ENCODE assay signal across 18 cellular contexts in the genomic region with DNA sequence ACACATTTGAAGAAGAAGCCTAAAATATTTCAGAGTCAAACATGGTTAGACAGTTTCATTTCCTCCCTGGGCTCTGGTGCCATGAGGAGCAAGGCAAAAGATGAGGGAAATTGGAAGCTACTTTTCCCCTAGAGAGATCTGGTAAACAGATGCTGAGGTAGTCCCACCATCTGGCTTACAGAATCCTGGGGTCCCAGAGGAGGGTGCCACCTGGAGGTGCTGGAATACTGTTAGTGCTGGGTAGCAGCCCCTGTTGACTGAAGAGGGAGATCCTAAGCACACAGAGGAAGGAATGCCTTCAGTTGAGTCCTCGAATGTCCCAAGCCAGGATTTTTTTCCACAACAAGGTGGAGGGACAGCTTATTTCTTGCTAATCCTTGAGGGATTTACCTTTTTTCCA.
DNase-seq lines count a peak whose midpoint lies in the region; ATAC-seq and TF ChIP-seq lines count a peak whose summit lies in the region.
"Had no signal": no experiment of that assay in that cellular context is flagged by ENCODE, and none has a peak within 500 bp of the region (broad histone marks: within the 10 kb centered on the region; RNA-seq: fewer than 3 reads in every experiment).

No MANE protein-coding gene starts in this region.

- intact Hi-C loops in PC-3 (cut with micrococcal nuclease): no loop called here

- H3K27me3 ChIP-seq in Karpas-422 (ENCODE audit: low read length) (no peaks in the 10 kb centered on the region), PC-3 (ENCODE audit: low read length) (no peaks in the 10 kb centered on the region)
- no peaks in the 10 kb centered on the region for H3K27me3 ChIP-seq in effector memory CD4-positive, alpha-beta T cell (replicated peaks; ENCODE audit: control insufficient read depth, insufficient read depth, low read length, poor library complexity, severe bottlenecking)
- H3K27me3 ChIP-seq: SJSA1, upper lobe of left lung had no signal

- H3K36me3 Mint-ChIP-seq in T-helper 2 cell treated with Interferon-gamma antibody and Interleukin-4, amounts not matched to agents 5 μg/mL and 100 μg/mL, for 36 hours (ENCODE audit: low read depth): no peaks in the 10 kb centered on the region

- no peaks in the 10 kb centered on the region for H4K20me1 ChIP-seq in Karpas-422 (ENCODE audit: insufficient read depth, low read depth, low read length)
- H4K20me1 ChIP-seq in PC-3 (ENCODE audit: low read length): no peaks in the 10 kb centered on the region

- DNase-seq in D341Med (ENCODE audit: low spot score): peak; percentile 87
- peak; percentile 70 for DNase-seq in Karpas-422
- no peak for DNase-seq in PC-3
- DNase-seq in iPS-NIHi7 (ENCODE audit: extremely low spot score): peak; percentile 72
- DNase-seq in T-helper 2 cell treated with Interferon-gamma antibody and Interleukin-4, amounts not matched to agents 5 μg/mL and 100 μg/mL, for 36 hours (ENCODE audit: low spot score): no peak
- DNase-seq in coronary artery (ENCODE audit: low spot score): no peak
- no peak for DNase-seq in effector memory CD4-positive, alpha-beta T cell
- DNase-seq: activated CD4-positive, alpha-beta memory T cell treated with anti-CD3 and anti-CD28 coated beads, Interleukin-2, amount 10 ng/mL, durations not matched to agents 7 days and 5 days; AML-193; anterior cingulate cortex; DMS53; left cardiac atrium; stimulated activated naive CD4-positive, alpha-beta T cell; upper lobe of left lung had no signal

- TF ChIP-seq CTCF in PC-3 (conservative IDR thresholded peaks at IDR 0.05; ENCODE audit: low read depth, low read length) (no peak), coronary artery (IDR thresholded peaks at IDR 0.05) (no peak)

- no TSS peak for BruUV-seq in PC-3 (replicated peaks; lab: Mats Ljungman, UMichigan)

- CTCF ChIA-PET in PC-3 (lab: Charles Lee): no interaction called here

- no peaks in the 10 kb centered on the region for H3K79me2 ChIP-seq in Karpas-422 (ENCODE audit: low read length)
- H3K79me2 ChIP-seq in PC-3 (ENCODE audit: low read length): no peaks in the 10 kb centered on the region
- H3K79me2 ChIP-seq: parathyroid adenoma had no signal

- H3K27ac Mint-ChIP-seq in T-helper 2 cell treated with Interferon-gamma antibody and Interleukin-4, amounts not matched to agents 5 μg/mL and 100 μg/mL, for 36 hours: no peak overlapping the region
- H3K27ac Mint-ChIP-seq: activated CD4-positive, alpha-beta memory T cell treated with anti-CD3 and anti-CD28 coated beads, Interleukin-2, amount 10 ng/mL, durations not matched to agents 7 days and 5 days; activated T-helper 1 cell treated with anti-CD3 and anti-CD28 coated beads, Interleukin-12 subunit alpha, Interleukin-12 subunit beta, Interleukin-2, Interleukin-4 antibody, amounts not matched to agents 30 ng/mL and 10 ng/mL and 1 ng/mL, durations not matched to agents 14 hours and 24 hours and 36 hours had no signal

- H3K9me2 ChIP-seq in Karpas-422 (replicated peaks; ENCODE audit: insufficient read depth, low read length) (no peaks in the 10 kb centered on the region), PC-3 (replicated peaks; ENCODE audit: low read length) (no peaks in the 10 kb centered on the region)

- H2AFZ ChIP-seq in Karpas-422 (ENCODE audit: low read length): peak overlapping the region; percentile 68
- no peak overlapping the region for H2AFZ ChIP-seq in PC-3 (ENCODE audit: low read length)
- H2AFZ ChIP-seq: parathyroid adenoma had no signal

- POLR2A ChIA-PET in PC-3 (lab: Charles Lee; ENCODE audit: unreplicated experiment): no interaction called here

- H3K9me3 ChIP-seq in Karpas-422 (ENCODE audit: low read length) (no peaks in the 10 kb centered on the region), PC-3 (ENCODE audit: low read length) (no peaks in the 10 kb centered on the region)
- no peaks in the 10 kb centered on the region for H3K9me3 ChIP-seq in effector memory CD4-positive, alpha-beta T cell (ENCODE audit: control insufficient read depth, low read length)
- H3K9me3 ChIP-seq: SJSA1, upper lobe of left lung had no signal

- H3F3A ChIP-seq in PC-3 (ENCODE audit: low read length, unreplicated experiment): no peaks in the 10 kb centered on the region

- H3K4me1 ChIP-seq in Karpas-422 (ENCODE audit: low read length): peaks cover 21% of the 10 kb centered on the region
- H3K4me1 ChIP-seq in PC-3 (ENCODE audit: insufficient read depth, low read length): no peaks in the 10 kb centered on the region
- H3K4me1 ChIP-seq in effector memory CD4-positive, alpha-beta T cell (ENCODE audit: control insufficient read depth, insufficient read depth, low read length, poor library complexity, severe bottlenecking): no peaks in the 10 kb centered on the region
- H3K4me1 ChIP-seq: parathyroid adenoma, SJSA1, upper lobe of left lung had no signal

- H3K27me3 Mint-ChIP-seq in T-helper 2 cell treated with Interferon-gamma antibody and Interleukin-4, amounts not matched to agents 5 μg/mL and 100 μg/mL, for 36 hours (ENCODE audit: low read depth): no peaks in the 10 kb centered on the region
- H3K27me3 Mint-ChIP-seq: activated CD4-positive, alpha-beta memory T cell treated with anti-CD3 and anti-CD28 coated beads, Interleukin-2, amount 10 ng/mL, durations not matched to agents 7 days and 5 days had no signal

- no peak overlapping the region for H3K4me3 Mint-ChIP-seq in T-helper 2 cell treated with Interferon-gamma antibody and Interleukin-4, amounts not matched to agents 5 μg/mL and 100 μg/mL, for 36 hours
- H3K4me3 Mint-ChIP-seq: activated CD4-positive, alpha-beta memory T cell treated with anti-CD3 and anti-CD28 coated beads, Interleukin-2, amount 10 ng/mL, durations not matched to agents 7 days and 5 days; activated T-helper 1 cell treated with anti-CD3 and anti-CD28 coated beads, Interleukin-12 subunit alpha, Interleukin-12 subunit beta, Interleukin-2, Interleukin-4 antibody, amounts not matched to agents 30 ng/mL and 10 ng/mL and 1 ng/mL, durations not matched to agents 14 hours and 24 hours and 36 hours had no signal

- H3K4me3 ChIP-seq in Karpas-422 (ENCODE audit: low read length) (peak overlapping the region; percentile 14; the same call in 1 of the 2 replicates), PC-3 (ENCODE audit: low read length) (no peak overlapping the region), coronary artery (no peak overlapping the region)
- H3K4me3 ChIP-seq in effector memory CD4-positive, alpha-beta T cell (ENCODE audit: insufficient read depth, low read depth, low read length, poor library complexity, severe bottlenecking): no peak overlapping the region
- H3K4me3 ChIP-seq: SJSA1, upper lobe of left lung had no signal

- H3K27ac ChIP-seq in Karpas-422 (ENCODE audit: low read length) (peak overlapping the region; percentile 22; the same call in 1 of the 2 replicates), PC-3 (ENCODE audit: low read length) (no peak overlapping the region), coronary artery (no peak overlapping the region)
- no peak overlapping the region for H3K27ac ChIP-seq in effector memory CD4-positive, alpha-beta T cell (ENCODE audit: insufficient read depth, low read length, poor library complexity, severe bottlenecking)
- H3K27ac ChIP-seq: parathyroid adenoma, SJSA1, upper lobe of left lung had no signal

- ATAC-seq in PC-3 (peak; percentile 22), HG03108 (IDR thresholded peaks at IDR 0.05; ENCODE audit: unreplicated experiment) (no peak)
- ATAC-seq: left cardiac atrium had no signal

- peak overlapping the region; percentile 58 for H3K4me2 ChIP-seq in Karpas-422 (ENCODE audit: low read depth, low read length, poor library complexity, severe bottlenecking)
- H3K4me2 ChIP-seq in PC-3 (ENCODE audit: low read length): no peak overlapping the region

- H3K36me3 ChIP-seq in Karpas-422 (ENCODE audit: insufficient read depth, low read length): no peaks in the 10 kb centered on the region
- no peaks in the 10 kb centered on the region for H3K36me3 ChIP-seq in PC-3 (ENCODE audit: low read depth, low read length)
- no peaks in the 10 kb centered on the region for H3K36me3 ChIP-seq in effector memory CD4-positive, alpha-beta T cell (ENCODE audit: control insufficient read depth, insufficient read depth, low read length)
- H3K36me3 ChIP-seq: SJSA1, upper lobe of left lung had no signal

- no peaks in the 10 kb centered on the region for H3K4me1 Mint-ChIP-seq in T-helper 2 cell treated with Interferon-gamma antibody and Interleukin-4, amounts not matched to agents 5 μg/mL and 100 μg/mL, for 36 hours (ENCODE audit: low read depth)
- H3K4me1 Mint-ChIP-seq: activated CD4-positive, alpha-beta memory T cell treated with anti-CD3 and anti-CD28 coated beads, Interleukin-2, amount 10 ng/mL, durations not matched to agents 7 days and 5 days had no signal

- H3K9me3 Mint-ChIP-seq in T-helper 2 cell treated with Interferon-gamma antibody and Interleukin-4, amounts not matched to agents 5 μg/mL and 100 μg/mL, for 36 hours: no peaks in the 10 kb centered on the region
- H3K9me3 Mint-ChIP-seq: activated CD4-positive, alpha-beta memory T cell treated with anti-CD3 and anti-CD28 coated beads, Interleukin-2, amount 10 ng/mL, durations not matched to agents 7 days and 5 days; activated T-helper 1 cell treated with anti-CD3 and anti-CD28 coated beads, Interleukin-12 subunit alpha, Interleukin-12 subunit beta, Interleukin-2, Interleukin-4 antibody, amounts not matched to agents 30 ng/mL and 10 ng/mL and 1 ng/mL, durations not matched to agents 14 hours and 24 hours and 36 hours had no signal

- 0 out of 2 replicates have a peak overlapping the region, but pooled peaks have one; percentile 12 for H3K9ac ChIP-seq in Karpas-422 (ENCODE audit: low read length)
- no peak overlapping the region for H3K9ac ChIP-seq in PC-3 (ENCODE audit: low read length)
- H3K9ac ChIP-seq: parathyroid adenoma had no signal

Comparison
In these comparisons a context has a peak if more than half of its experiments do, and no peak if none do; other contexts are left out.
1. DNase-seq: peak in D341Med (single experiment), Karpas-422 (single experiment) and iPS-NIHi7 (single experiment); none in PC-3 (single experiment), T-helper 2 cell treated with Interferon-gamma antibody and Interleukin-4, amounts not matched to agents 5 μg/mL and 100 μg/mL, for 36 hours (single experiment), coronary artery (single experiment) and effector memory CD4-positive, alpha-beta T cell (0 of 3).